In genomic region chr1:57082711-57083439, GRCh38 we compare ENCODE assay signal across 22 cellular contexts.
"Had no signal": no experiment of that assay in that cellular context is flagged by ENCODE, and none has a peak within 500 bp of the region (broad histone marks: within the 10 kb centered on the region; RNA-seq: fewer than 3 reads in every experiment).

No MANE protein-coding gene starts in this region.

- H3K27me3 ChIP-seq: adrenal gland had no signal

- ATAC-seq: activated T-cell treated with anti-CD3 and anti-CD28 coated beads, Interleukin-2, amount 50 U/mL, for 72 hours; PC-3; T-cell had no signal

- DNase-seq: activated B cell treated with CpG ODN at 0.5 μM for 24 hours; activated CD4-positive, alpha-beta memory T cell treated with anti-CD3 and anti-CD28 coated beads, Interleukin-2, amount 10 ng/mL, durations not matched to agents 7 days and 5 days; activated CD4-positive, alpha-beta T cell treated with anti-CD3 and anti-CD28 coated beads, Interleukin-2, amount 50 U/mL, for 1 hour; activated gamma-delta T cell treated with Interleukin-2 at 50 U/mL for 16 hours; activated naive CD4-positive, alpha-beta T cell treated with anti-CD3 and anti-CD28 coated beads, Interleukin-2, amount 50 U/mL, for 16 hours; activated naive CD8-positive, alpha-beta T cell treated with anti-CD3 and anti-CD28 coated beads, Interleukin-2, amount 10 ng/mL, durations not matched to agents 7 days and 5 days; activated T-cell treated with anti-CD3 and anti-CD28 coated beads, Interleukin-2, amount 50 U/mL, for 72 hours; adrenal gland; anterior cingulate cortex; central memory CD4-positive, alpha-beta T cell; Karpas-422; MM.1S; NCI-H1105; NCI-H1694 treated with DMSO at 0.1 percent for 48 hours; NCI-H2029 treated with DMSO at 0.1 percent for 48 hours; NCI-H524; PC-3; SIG-M5; T-cell; T-helper 2 cell; T1000 had no signal

- H3K9me3 ChIP-seq: adrenal gland had no signal

- H3K4me3 ChIP-seq: adrenal gland, SK-N-MC had no signal

- H3K27ac ChIP-seq: adrenal gland, SK-N-MC had no signal

- H3K4me1 ChIP-seq: adrenal gland had no signal

- H3K36me3 ChIP-seq: adrenal gland had no signal
